Comparison of ENCODE assay signal across 1 cellular context in genomic region chr19:18233224-18233825, GRCh38.
A peak's percentile ranks its signal among the peaks of the same experiment; 100 is the strongest.
TF ChIP-seq lines count a peak whose summit lies in the region.

No MANE protein-coding gene starts in this region.

TF ChIP-seq in GM12878, 131 proteins besides CTCF, POLR2A, EP300 and RAD21:
- no peak for TF ChIP-seq MXI1 (IDR thresholded peaks at IDR 0.05; ENCODE audit: low read depth, low read length)
- no peak for TF ChIP-seq STAT3 (IDR thresholded peaks at IDR 0.05; ENCODE audit: low read depth, low read length)
- no peak for TF ChIP-seq SKIL (IDR thresholded peaks at IDR 0.05; ENCODE audit: low read depth, poor library complexity, severe bottlenecking)
- peak; percentile 62; the same call in 1 of the 2 replicates for TF ChIP-seq SIN3A (IDR thresholded peaks at IDR 0.05; ENCODE audit: low read depth, low read length)
- TF ChIP-seq REST (IDR thresholded peaks at IDR 0.05; ENCODE audit: low read depth, low read length), result peak; percentile 93
- TF ChIP-seq LARP7 (IDR thresholded peaks at IDR 0.05), result no peak
- 0 out of 2 replicates have a peak, but pooled peaks have one; percentile 19 for TF ChIP-seq ZBTB40 (IDR thresholded peaks at IDR 0.05; ENCODE audit: borderline replicate concordance)
- 0 out of 2 replicates have a peak, but pooled peaks have one; percentile 26 for TF ChIP-seq TCF12 (IDR thresholded peaks at IDR 0.05; ENCODE audit: low read depth, low read length)
- no peak for TF ChIP-seq YY1 (IDR thresholded peaks at IDR 0.05; ENCODE audit: low read depth, low read length)
